In genomic region chr19:39438270-39438934, GRCh38 we compare ENCODE assay signal across 1 cellular context.
TF ChIP-seq lines count a peak whose summit lies in the region.

No MANE protein-coding gene starts in this region.

TF ChIP-seq in H1, 55 proteins besides CTCF, POLR2A, EP300 and RAD21:
- TF ChIP-seq SP1 (IDR thresholded peaks at IDR 0.05; ENCODE audit: low read depth, low read length) (no peak), HDAC6 (IDR thresholded peaks at IDR 0.05; ENCODE audit: low read depth, low read length) (no peak), CBX8 (IDR thresholded peaks at IDR 0.05; ENCODE audit: borderline replicate concordance, low read depth, low read length) (no peak), BACH1 (IDR thresholded peaks at IDR 0.05; ENCODE audit: low read length) (no peak), CEBPB (IDR thresholded peaks at IDR 0.05; ENCODE audit: low read depth, low read length) (peak; percentile 46; the same call in 1 of the 2 replicates), ASH2L (IDR thresholded peaks at IDR 0.05; ENCODE audit: low read length) (no peak), MAFK (IDR thresholded peaks at IDR 0.05; ENCODE audit: low read depth, low read length) (no peak), RNF2 (IDR thresholded peaks at IDR 0.05; ENCODE audit: borderline replicate concordance, low read depth, low read length, missing control alignments, poor library complexity, severe bottlenecking) (no peak)
